21 cellular contexts compared by ENCODE assay signal in genomic region chr1:50531027-50531426, GRCh38.
"Had no signal": no experiment of that assay in that cellular context is flagged by ENCODE, and none has a peak within 500 bp of the region (broad histone marks: within the 10 kb centered on the region; RNA-seq: fewer than 3 reads in every experiment).

No MANE protein-coding gene starts in this region.

- H3K4me1 Mint-ChIP-seq: activated CD4-positive, alpha-beta memory T cell treated with anti-CD3 and anti-CD28 coated beads, Interleukin-2, amount 10 ng/mL, durations not matched to agents 7 days and 5 days; nephron had no signal

- H3K9me3 ChIP-seq: ascending aorta, colonic mucosa, psoas muscle, spleen, suprapubic skin, upper lobe of left lung had no signal

- H3K4me1 ChIP-seq: ascending aorta, colonic mucosa, psoas muscle, spleen, suprapubic skin, upper lobe of left lung had no signal

- H3K27me3 ChIP-seq: ascending aorta, cardiac muscle cell, colonic mucosa, spleen, suprapubic skin, upper lobe of left lung had no signal

- H3K4me3 Mint-ChIP-seq: activated CD4-positive, alpha-beta memory T cell treated with anti-CD3 and anti-CD28 coated beads, Interleukin-2, amount 10 ng/mL, durations not matched to agents 7 days and 5 days; activated naive CD8-positive, alpha-beta T cell treated with anti-CD3 and anti-CD28 coated beads, Interleukin-2, amount 10 ng/mL, durations not matched to agents 7 days and 5 days; nephron; T-helper 2 cell treated with Interferon-gamma antibody and Interleukin-4, amounts not matched to agents 5 μg/mL and 100 μg/mL, for 36 hours had no signal

- H3K36me3 ChIP-seq: cardiac muscle cell, colonic mucosa had no signal

- ATAC-seq: left lobe of liver, psoas muscle, sciatic nerve had no signal

- DNase-seq: activated CD4-positive, alpha-beta memory T cell treated with anti-CD3 and anti-CD28 coated beads, Interleukin-2, amount 10 ng/mL, durations not matched to agents 7 days and 5 days; activated CD8-positive, alpha-beta memory T cell treated with anti-CD3 and anti-CD28 coated beads, Interleukin-2, amount 50 U/mL, for 48 hours; activated naive CD8-positive, alpha-beta T cell treated with anti-CD3 and anti-CD28 coated beads, Interleukin-2, amount 10 ng/mL, durations not matched to agents 7 days and 5 days; colonic mucosa; effector CD8-positive, alpha-beta T cell; islet precursor cell; mammary epithelial cell; psoas muscle; spleen; stimulated activated CD4-positive, alpha-beta T cell treated with anti-CD3 and anti-CD28 coated beads, Interleukin-2, amount 100 ng/mL, for 24 hours; stimulated activated naive CD4-positive, alpha-beta T cell treated with Interleukin-2 at 50 U/mL for 16 hours; SW 1271; upper lobe of left lung had no signal

- H3K9me3 Mint-ChIP-seq: activated CD4-positive, alpha-beta memory T cell treated with anti-CD3 and anti-CD28 coated beads, Interleukin-2, amount 10 ng/mL, durations not matched to agents 7 days and 5 days; activated naive CD8-positive, alpha-beta T cell treated with anti-CD3 and anti-CD28 coated beads, Interleukin-2, amount 10 ng/mL, durations not matched to agents 7 days and 5 days; nephron; T-helper 2 cell treated with Interferon-gamma antibody and Interleukin-4, amounts not matched to agents 5 μg/mL and 100 μg/mL, for 36 hours had no signal

- H3K27ac ChIP-seq: ascending aorta, cardiac muscle cell, colonic mucosa, psoas muscle, spleen, suprapubic skin, upper lobe of left lung had no signal

- FAIRE-seq: frontal cortex had no signal

- H3K27ac Mint-ChIP-seq: activated CD4-positive, alpha-beta memory T cell treated with anti-CD3 and anti-CD28 coated beads, Interleukin-2, amount 10 ng/mL, durations not matched to agents 7 days and 5 days; activated naive CD8-positive, alpha-beta T cell treated with anti-CD3 and anti-CD28 coated beads, Interleukin-2, amount 10 ng/mL, durations not matched to agents 7 days and 5 days; nephron; T-helper 2 cell treated with Interferon-gamma antibody and Interleukin-4, amounts not matched to agents 5 μg/mL and 100 μg/mL, for 36 hours had no signal

- H3K27me3 Mint-ChIP-seq: activated CD4-positive, alpha-beta memory T cell treated with anti-CD3 and anti-CD28 coated beads, Interleukin-2, amount 10 ng/mL, durations not matched to agents 7 days and 5 days; activated naive CD8-positive, alpha-beta T cell treated with anti-CD3 and anti-CD28 coated beads, Interleukin-2, amount 10 ng/mL, durations not matched to agents 7 days and 5 days had no signal

- H3K4me3 ChIP-seq: ascending aorta, cardiac muscle cell, colonic mucosa, psoas muscle, spleen, suprapubic skin, upper lobe of left lung had no signal
